Comparison of ENCODE assay signal across 15 cellular contexts in the genomic region with DNA sequence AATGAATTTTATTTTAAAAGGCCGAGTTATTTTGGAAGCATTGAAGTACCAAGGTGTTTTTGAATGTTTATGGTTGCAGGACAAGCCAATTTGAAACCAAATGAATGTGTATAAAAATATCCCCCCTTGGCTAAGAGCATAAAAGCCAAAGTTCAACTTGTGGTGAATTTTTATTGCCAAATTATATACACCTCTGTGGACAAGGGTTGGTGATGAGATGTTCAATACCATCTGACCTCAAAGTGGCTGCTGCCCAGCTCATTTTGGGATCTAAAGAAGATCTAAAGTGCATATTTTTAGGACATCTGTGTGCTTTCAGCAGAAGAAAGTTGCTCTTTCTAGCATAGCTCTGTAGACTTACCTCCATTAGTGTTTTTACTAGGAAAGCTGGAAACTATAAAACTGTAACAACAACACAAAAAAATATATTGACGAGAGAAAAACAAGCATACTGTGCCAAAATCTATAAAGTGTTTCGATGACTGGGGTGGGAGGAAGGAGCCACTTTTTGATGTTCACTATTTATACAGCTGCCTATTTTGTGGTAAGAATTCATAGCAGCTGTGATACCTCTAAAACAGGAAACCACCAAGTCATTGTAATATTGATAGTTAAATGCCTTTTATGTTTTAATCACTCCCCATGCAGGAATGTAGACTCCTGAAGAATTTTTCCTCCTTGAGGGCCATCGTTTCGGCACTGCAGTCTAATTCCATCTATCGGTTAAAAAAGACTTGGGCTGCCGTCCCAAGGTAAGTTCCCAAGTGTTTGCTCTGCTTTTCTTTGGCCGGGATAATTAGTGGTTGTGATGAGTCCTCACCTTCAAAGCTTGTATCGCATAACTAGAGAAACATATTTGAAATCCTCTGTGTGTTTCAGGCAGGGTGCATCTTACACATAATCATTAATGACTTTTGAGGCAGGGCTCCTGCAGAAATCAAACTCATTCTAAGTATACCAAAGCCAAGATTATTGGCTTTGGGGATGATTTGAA.
A peak's percentile ranks its signal among the peaks of the same experiment; 100 is the strongest.
DNase-seq lines count a peak whose midpoint lies in the region; ATAC-seq, FAIRE-seq and TF ChIP-seq lines count a peak whose summit lies in the region.
"Had no signal": no experiment of that assay in that cellular context is flagged by ENCODE, and none has a peak within 500 bp of the region (broad histone marks: within the 10 kb centered on the region; RNA-seq: fewer than 3 reads in every experiment).

No MANE protein-coding gene starts in this region.

- FAIRE-seq in GM12878 (lab: Jason Lieb, UNC), result no peak
- FAIRE-seq: HTR-8/SVneo had no signal

- no peak overlapping the region for H3K4me2 ChIP-seq in GM12878 (ENCODE audit: control insufficient read depth, insufficient read depth)

- no peak for TF ChIP-seq CTCF in CD4-positive, alpha-beta T cell (IDR thresholded peaks at IDR 0.05)
- no peak for TF ChIP-seq CTCF in HEK293 (tag by site-specific recombination; IDR thresholded peaks at IDR 0.05)
- TF ChIP-seq CTCF in GM12878 (IDR thresholded peaks at IDR 0.05 in 2 of 3, conservative IDR thresholded peaks at IDR 0.05 in 1 of 3; ENCODE audit: control insufficient read depth in 2 of 3, extremely low read depth in 1 of 3, insufficient read depth in 1 of 3, low read depth in 3 of 3, low read length in 3 of 3), result no peak

- SMC1A ChIA-PET in GM12878 (lab: Charles Lee; ENCODE audit: uncharacterized antibody, unreplicated experiment), result interaction anchor here (1.0 to 1.8 kb wide), 4 partner anchors 9 to 233 kb away, joined by 3 to 12 read pairs (median 4); no protein-coding TSS in a partner anchor

- in situ Hi-C loops in GM12878 (cut with MboI), result no loop called here

- CTCF ChIA-PET in CD4-positive, alpha-beta T cell (lab: Charles Lee), result interaction anchor here (1.1 kb wide), 1 partner anchor 28 kb away, joined by 3 read pairs; no protein-coding TSS in a partner anchor
- CTCF ChIA-PET in HEK293 (lab: Yijun Ruan, JAX), result no interaction called here
- CTCF ChIA-PET in GM12878 (lab: Yijun Ruan, JAX), result interaction anchor here (0.9 to 7.2 kb wide), 6 partner anchors 10 to 233 kb away, joined by 3 to 44 read pairs (median 6); no protein-coding TSS in a partner anchor
- CTCF ChIA-PET in naive thymus-derived CD4-positive, alpha-beta T cell (lab: Charles Lee), result interaction anchor here (1.0 to 1.7 kb wide), 2 partner anchors 10 to 203 kb away, joined by 3 to 4 read pairs; no protein-coding TSS in a partner anchor

- WGBS in GM12878 (ENCODE audit: insufficient coverage, insufficient replicate concordance, low lambda C conversion rate, missing lambda C conversion rate), result 81% methylated on average over 9 of the region's 9 CpGs

- H3K36me3 ChIP-seq in HEK293 (ENCODE audit: control insufficient read depth in 2 of 2, insufficient read depth in 1 of 2, low read length in 2 of 2) (peaks cover 0 to 15% of the 10 kb centered on the region in 2 experiments; a peak in 1 of 3 replicates), GM12878 (ENCODE audit: control insufficient read depth in 2 of 2, insufficient read depth in 2 of 2, low read length in 1 of 2) (peaks cover 8 to 17% of the 10 kb centered on the region in 2 experiments)
- H3K36me3 ChIP-seq in naive thymus-derived CD4-positive, alpha-beta T cell (ENCODE audit: control insufficient read depth in 2 of 3, insufficient read depth in 3 of 3, low read length in 3 of 3), result no peaks in the 10 kb centered on the region

- no peak for TF ChIP-seq POLR2A in GM12878 (IDR thresholded peaks at IDR 0.05; ENCODE audit: low read depth, low read length)

- H3K4me1 ChIP-seq in HEK293 (ENCODE audit: control insufficient read depth, insufficient read depth, low read length) (0 out of 2 replicates have a peak, but pooled peaks cover 2% of the 10 kb centered on the region), GM12878 (ENCODE audit: control insufficient read depth, insufficient read depth, low read length) (peaks cover 48% of the 10 kb centered on the region)
- H3K4me1 ChIP-seq in naive thymus-derived CD4-positive, alpha-beta T cell (ENCODE audit: control insufficient read depth in 2 of 2, insufficient read depth in 2 of 2, low read length in 2 of 2), result peaks cover 10 to 31% of the 10 kb centered on the region in 2 donors
- H3K4me1 ChIP-seq: parathyroid adenoma had no signal

- H3K9me3 Mint-ChIP-seq in CD4-positive, alpha-beta T cell, result no peaks in the 10 kb centered on the region
- H3K9me3 Mint-ChIP-seq in naive thymus-derived CD4-positive, alpha-beta T cell, result no peaks in the 10 kb centered on the region

- no peaks in the 10 kb centered on the region for H3K27me3 Mint-ChIP-seq in CD4-positive, alpha-beta T cell
- no peaks in the 10 kb centered on the region for H3K27me3 Mint-ChIP-seq in naive thymus-derived CD4-positive, alpha-beta T cell

- no TSS peak for BruUV-seq in GM12878 (replicated peaks; lab: Mats Ljungman, UMichigan)

- intact Hi-C loops in CD4-positive, alpha-beta T cell (cut with DNase I, micrococcal nuclease), result no loop called here
- intact Hi-C loops in GM12878 (cut with micrococcal nuclease; ENCODE audit: unreplicated experiment), result no loop called here
- intact Hi-C loops in naive thymus-derived CD4-positive, alpha-beta T cell (cut with micrococcal nuclease), result loop anchor here in 1 of 2 donors (1.0 to 2.0 kb wide), 2 partner anchors 15 kb away; no protein-coding TSS in a partner anchor

- H3K4me1 Mint-ChIP-seq in CD4-positive, alpha-beta T cell (ENCODE audit: low read depth), result peaks cover 51% of the 10 kb centered on the region
- peaks cover 29 to 54% (median 47%) of the 10 kb centered on the region in 7 donors for H3K4me1 Mint-ChIP-seq in naive thymus-derived CD4-positive, alpha-beta T cell

- POLR2A ChIA-PET in CD4-positive, alpha-beta T cell (lab: Charles Lee), result interaction anchor here (0.7 to 1.4 kb wide), 2 partner anchors 28 to 45 kb away, joined by 3 to 6 read pairs; no protein-coding TSS in a partner anchor
- POLR2A ChIA-PET in HEK293 (lab: Yijun Ruan, JAX), result no interaction called here
- POLR2A ChIA-PET in GM12878 (lab: Charles Lee), result interaction anchor here (0.6 kb wide), 1 partner anchor 150 kb away, joined by 4 read pairs; no protein-coding TSS in a partner anchor
- POLR2A ChIA-PET in naive thymus-derived CD4-positive, alpha-beta T cell (lab: Charles Lee), result interaction anchor here (1.0 to 1.3 kb wide), 2 partner anchors 27 to 70 kb away, joined by 3 read pairs; no protein-coding TSS in a partner anchor

- peak; percentile 70 for ATAC-seq in CD4-positive, alpha-beta T cell (ENCODE audit: poor library complexity)
- ATAC-seq in GM12878 (no peak), HG02981 (IDR thresholded peaks at IDR 0.05; ENCODE audit: unreplicated experiment) (no peak)
- peak; percentile 77 for ATAC-seq in naive thymus-derived CD4-positive, alpha-beta T cell

- H3K27me3 ChIP-seq in CD4-positive, alpha-beta T cell (ENCODE audit: control insufficient read depth, insufficient read depth, low read length), result no peaks in the 10 kb centered on the region
- no peaks in the 10 kb centered on the region for H3K27me3 ChIP-seq in GM12878 (replicated peaks in 1 of 2; ENCODE audit: control insufficient read depth in 2 of 2, insufficient read depth in 2 of 2, low read length in 1 of 2)
- H3K27me3 ChIP-seq in naive thymus-derived CD4-positive, alpha-beta T cell (ENCODE audit: control insufficient read depth in 2 of 2, insufficient read depth in 2 of 2, low read length in 2 of 2), result no peaks in the 10 kb centered on the region
- H3K27me3 ChIP-seq: tibial artery had no signal

- DNase-seq in CD4-positive, alpha-beta T cell, result no peak
- DNase-seq in GM12878 (ENCODE audit: low read depth, low spot score), result no peak
- peak in 6 of 9 donors; percentile 22 to 46 (median 44) for DNase-seq in naive thymus-derived CD4-positive, alpha-beta T cell
- DNase-seq in NCI-H1436 treated with DMSO at 0.1 percent for 48 hours (lab: John Stamatoyannopoulos, UW), result no peak
- no peak for DNase-seq in NCI-H748 treated with DMSO at 0.1 percent for 48 hours (lab: John Stamatoyannopoulos, UW)
- no peak for DNase-seq in DMS79 (lab: John Stamatoyannopoulos, UW)
- DNase-seq: Calu3, caudate nucleus, foreskin fibroblast, NCI-H1694 treated with DMSO at 0.1 percent for 48 hours, tibial artery had no signal

- H4K20me1 ChIP-seq in GM12878 (ENCODE audit: control insufficient read depth, insufficient read depth), result no peaks in the 10 kb centered on the region

- H3K4me3 ChIP-seq in HEK293 (ENCODE audit: low read depth, low read length) (no peak overlapping the region), GM12878 (no peak overlapping the region)
- H3K4me3 ChIP-seq in naive thymus-derived CD4-positive, alpha-beta T cell (ENCODE audit: low read length), result peak overlapping the region; percentile 43
- H3K4me3 ChIP-seq: tibial artery had no signal

- no peak overlapping the region for H3K9ac ChIP-seq in GM12878 (ENCODE audit: control insufficient read depth, insufficient read depth, low read length)
- H3K9ac ChIP-seq: parathyroid adenoma had no signal

- no peak for TF ChIP-seq EP300 in GM12878 (IDR thresholded peaks at IDR 0.05; ENCODE audit: borderline replicate concordance in 1 of 2, control insufficient read depth in 1 of 2, low read depth in 2 of 2, low read length in 2 of 2)

- RAD21 ChIA-PET in GM12878 (lab: Charles Lee; ENCODE audit: unreplicated experiment), result interaction anchor here (0.9 to 1.3 kb wide), 5 partner anchors 11 to 203 kb away, joined by 3 to 5 read pairs (median 3); no protein-coding TSS in a partner anchor

- H2AFZ ChIP-seq in GM12878 (ENCODE audit: control insufficient read depth, low read depth, low read length), result no peak overlapping the region
- H2AFZ ChIP-seq: parathyroid adenoma had no signal

- H3K27ac ChIP-seq in CD4-positive, alpha-beta T cell (ENCODE audit: low read depth, low read length), result no peak overlapping the region
- H3K27ac ChIP-seq in HEK293 (ENCODE audit: extremely low read depth, low read depth, low read length), result no peak overlapping the region
- peak overlapping the region; percentile 40; the same call in 1 of the 2 replicates for H3K27ac ChIP-seq in GM12878 (ENCODE audit: control insufficient read depth, insufficient read depth)
- peak overlapping the region; percentile 36 for H3K27ac ChIP-seq in naive thymus-derived CD4-positive, alpha-beta T cell (ENCODE audit: low read depth, low read length)
- H3K27ac ChIP-seq: parathyroid adenoma had no signal

- peaks cover 13% of the 10 kb centered on the region for H3K36me3 Mint-ChIP-seq in CD4-positive, alpha-beta T cell (ENCODE audit: low read depth)
- peaks cover 3 to 25% (median 22%) of the 10 kb centered on the region in 5 donors for H3K36me3 Mint-ChIP-seq in naive thymus-derived CD4-positive, alpha-beta T cell

- no peak for TF ChIP-seq RAD21 in GM12878 (IDR thresholded peaks at IDR 0.05; ENCODE audit: insufficient read depth, low read depth, low read length)

- no peaks in the 10 kb centered on the region; the same call in 1 of the 2 replicates for H3K79me2 ChIP-seq in GM12878 (ENCODE audit: control insufficient read depth, insufficient read depth, low read length)
- H3K79me2 ChIP-seq: parathyroid adenoma had no signal

- peak overlapping the region; percentile 63 for H3K27ac Mint-ChIP-seq in CD4-positive, alpha-beta T cell
- H3K27ac Mint-ChIP-seq in naive thymus-derived CD4-positive, alpha-beta T cell, result peak overlapping the region; percentile 43 to 83 (median 74)

- no peaks in the 10 kb centered on the region for H3K9me3 ChIP-seq in CD4-positive, alpha-beta T cell (ENCODE audit: control insufficient read depth, low read length)
- no peaks in the 10 kb centered on the region for H3K9me3 ChIP-seq in HEK293 (ENCODE audit: control insufficient read depth, insufficient read depth, low read depth, low read length)
- no peaks in the 10 kb centered on the region for H3K9me3 ChIP-seq in GM12878 (replicated peaks; ENCODE audit: control insufficient read depth, insufficient read depth, low read length)
- H3K9me3 ChIP-seq in naive thymus-derived CD4-positive, alpha-beta T cell (ENCODE audit: control insufficient read depth in 2 of 3, low read length in 3 of 3), result no peaks in the 10 kb centered on the region
- H3K9me3 ChIP-seq: tibial artery had no signal

- peak overlapping the region; percentile 76 for H3K4me3 Mint-ChIP-seq in CD4-positive, alpha-beta T cell
- H3K4me3 Mint-ChIP-seq in naive thymus-derived CD4-positive, alpha-beta T cell, result peak overlapping the region; percentile 65 to 84 (median 74)

Comparison
In these comparisons a context has a peak if more than half of its experiments do, and no peak if none do; other contexts are left out.
1. ATAC-seq: peak in CD4-positive, alpha-beta T cell (single experiment) and naive thymus-derived CD4-positive, alpha-beta T cell (single experiment); none in GM12878 (single experiment) and HG02981 (single experiment).
2. DNase-seq: peak in naive thymus-derived CD4-positive, alpha-beta T cell (6 of 9); none in CD4-positive, alpha-beta T cell (0 of 10), GM12878 (single experiment), NCI-H1436 treated with DMSO at 0.1 percent for 48 hours (single experiment), NCI-H748 treated with DMSO at 0.1 percent for 48 hours (single experiment) and DMS79 (single experiment).
3. H3K27ac ChIP-seq: peak in GM12878 (single experiment) and naive thymus-derived CD4-positive, alpha-beta T cell (single experiment); none in CD4-positive, alpha-beta T cell (single experiment) and HEK293 (single experiment).